In the genomic region with DNA sequence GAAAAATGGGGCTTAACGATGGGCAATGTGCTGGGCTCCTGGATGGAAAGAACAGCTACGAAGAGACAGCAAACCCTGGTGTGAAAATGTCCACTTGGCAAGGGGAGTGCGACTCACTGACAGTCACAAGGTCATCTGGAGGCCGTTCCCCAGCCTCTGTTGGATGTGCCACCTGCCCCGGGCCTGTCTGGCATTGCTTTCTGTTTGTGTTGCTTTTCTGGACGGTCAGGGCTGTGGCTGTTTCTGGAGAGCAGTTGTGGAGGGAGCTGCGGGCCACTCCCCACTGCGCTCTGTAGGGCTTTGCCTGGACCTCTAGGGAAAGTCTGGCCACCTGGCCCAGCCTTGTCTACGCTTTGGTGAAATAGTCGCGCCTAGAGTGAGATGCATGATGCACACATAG, we compare ENCODE assay signal across 16 cellular contexts.
DNase-seq lines count a peak whose midpoint lies in the region; ATAC-seq and TF ChIP-seq lines count a peak whose summit lies in the region.
"Had no signal": no experiment of that assay in that cellular context is flagged by ENCODE, and none has a peak within 500 bp of the region (broad histone marks: within the 10 kb centered on the region; RNA-seq: fewer than 3 reads in every experiment).

No MANE protein-coding gene starts in this region.

- H2BK15ac ChIP-seq in neuronal stem cell (ENCODE audit: low read length): no peak overlapping the region

- H4K8ac ChIP-seq in neuronal stem cell (ENCODE audit: low read depth, low read length): no peak overlapping the region

- peak; percentile 15 to 23 for ATAC-seq in left cardiac atrium
- peak; percentile 36 for ATAC-seq in left ventricle myocardium superior
- ATAC-seq: CD8-positive, alpha-beta T cell; HCT116 had no signal

- H3K4me1 ChIP-seq in left ventricle myocardium inferior (peaks cover 15% of the 10 kb centered on the region), neuronal stem cell (ENCODE audit: control insufficient read depth in 2 of 2, insufficient read depth in 1 of 2, low read depth in 1 of 2, low read length in 2 of 2) (peaks cover 0 to 2% of the 10 kb centered on the region in 2 donors)
- H3K4me1 ChIP-seq: BLaER1, Caco-2 had no signal

- peak overlapping the region; percentile 22 for H3K18ac ChIP-seq in neuronal stem cell (ENCODE audit: low read length)

- intact Hi-C loops in left cardiac atrium (cut with DNase I): no loop called here
- intact Hi-C loops in left ventricle myocardium inferior (cut with micrococcal nuclease): no loop called here
- intact Hi-C loops in left ventricle myocardium superior (cut with micrococcal nuclease): no loop called here

- H3K9me3 ChIP-seq in left ventricle myocardium inferior (replicated peaks): no peaks in the 10 kb centered on the region
- no peaks in the 10 kb centered on the region for H3K9me3 ChIP-seq in neuronal stem cell (replicated peaks in 1 of 2; ENCODE audit: control insufficient read depth in 2 of 2, insufficient read depth in 1 of 2, low read depth in 1 of 2, low read length in 2 of 2)
- H3K9me3 ChIP-seq: BLaER1, Caco-2 had no signal

- DNase-seq in left cardiac atrium: no peak
- no peak for DNase-seq in left ventricle myocardium inferior
- DNase-seq in left ventricle myocardium superior: no peak
- no peak for DNase-seq in neuronal stem cell (ENCODE audit: low spot score)
- DNase-seq in GM19238 (ENCODE audit: insufficient read length, low spot score): no peak
- no peak for DNase-seq in 8988T
- DNase-seq: Caco-2; CD4-positive, CD25-positive, alpha-beta regulatory T cell; CD8-positive, alpha-beta T cell; DMS153; DND-41; GM23248; H9 had no signal

- H3K4ac ChIP-seq in neuronal stem cell (ENCODE audit: low read length): no peak overlapping the region

- H2AK5ac ChIP-seq in neuronal stem cell (ENCODE audit: low read depth, low read length): no peak overlapping the region

- H3K36me3 ChIP-seq in left ventricle myocardium inferior (no peaks in the 10 kb centered on the region), neuronal stem cell (replicated peaks in 1 of 2; ENCODE audit: control insufficient read depth in 2 of 2, insufficient read depth in 2 of 2, low read length in 2 of 2) (no peaks in the 10 kb centered on the region)
- H3K36me3 ChIP-seq: BLaER1 had no signal

- no peak overlapping the region for H4K91ac ChIP-seq in neuronal stem cell (ENCODE audit: low read depth, low read length, poor library complexity)

- no peak overlapping the region for H2AFZ ChIP-seq in neuronal stem cell (ENCODE audit: low read length)
- H2AFZ ChIP-seq: GM23248 had no signal

- no peak overlapping the region for H3K14ac ChIP-seq in neuronal stem cell (ENCODE audit: low read length)

- no peak overlapping the region for H2BK12ac ChIP-seq in neuronal stem cell (ENCODE audit: low read length)

- H3K4me2 ChIP-seq in neuronal stem cell (ENCODE audit: insufficient read depth, low read length, poor library complexity, severe bottlenecking): no peak overlapping the region
- H3K4me2 ChIP-seq: BLaER1 had no signal

- H2BK5ac ChIP-seq in neuronal stem cell (ENCODE audit: low read length): no peak overlapping the region

- no peak overlapping the region for H3K23ac ChIP-seq in neuronal stem cell (ENCODE audit: low read depth, low read length, poor library complexity)

- WGBS in neuronal stem cell (ENCODE audit: extremely low coverage in 2 of 2, insufficient read length in 2 of 2, insufficient replicate concordance in 1 of 2), 2 donors: no CpG with 5 or more reads among the region's 11 CpGs

- no peak overlapping the region for H2BK120ac ChIP-seq in neuronal stem cell (ENCODE audit: low read depth, low read length)

- TF ChIP-seq CTCF in left ventricle myocardium inferior (IDR thresholded peaks at IDR 0.05; ENCODE audit: borderline replicate concordance): no peak

- H3K27ac ChIP-seq in left ventricle myocardium inferior (replicated peaks): no peak overlapping the region
- H3K27ac ChIP-seq in neuronal stem cell (replicated peaks; ENCODE audit: low read length): no peak overlapping the region
- H3K27ac ChIP-seq: BLaER1, C4-2B, GM23248 had no signal

- H3K4me3 ChIP-seq in left ventricle myocardium inferior (no peak overlapping the region), neuronal stem cell (ENCODE audit: low read length in 2 of 2) (no peak overlapping the region)
- H3K4me3 ChIP-seq: BLaER1, GM23248 had no signal

- no peak overlapping the region for H3K9ac ChIP-seq in neuronal stem cell (ENCODE audit: low read depth, low read length, poor library complexity)
- H3K9ac ChIP-seq: BLaER1, GM23248 had no signal

- no peaks in the 10 kb centered on the region for H3K79me1 ChIP-seq in neuronal stem cell (ENCODE audit: low read depth, low read length)

- H3K27me3 ChIP-seq in left ventricle myocardium inferior (ENCODE audit: low read depth): no peaks in the 10 kb centered on the region
- peaks cover 0 to 2% (median 0%) of the 10 kb centered on the region in 3 experiments for H3K27me3 ChIP-seq in neuronal stem cell (ENCODE audit: control insufficient read depth in 3 of 3, insufficient read depth in 3 of 3, low read depth in 1 of 3, low read length in 3 of 3)
- H3K27me3 ChIP-seq: BLaER1 had no signal
